In the genomic region with DNA sequence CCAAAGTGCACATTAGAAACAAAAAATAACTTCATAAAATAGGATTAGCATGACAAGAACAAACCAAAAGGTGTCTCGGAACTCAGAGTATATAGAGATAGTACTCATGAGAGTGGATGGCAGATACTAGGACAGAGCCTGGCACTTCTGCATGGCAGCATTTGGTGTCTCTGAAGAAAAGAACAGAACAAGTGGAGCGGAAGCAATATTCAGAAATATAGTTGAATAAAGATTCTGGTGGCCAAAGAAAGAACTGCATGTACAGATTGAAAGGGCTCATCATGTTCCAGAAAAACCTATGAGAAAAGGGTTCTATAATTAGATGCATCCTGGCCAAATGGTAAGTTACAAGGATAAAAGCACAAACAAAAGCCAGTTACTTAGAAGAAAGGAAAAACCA, we compare ENCODE assay signal across 21 cellular contexts.
"Had no signal": no experiment of that assay in that cellular context is flagged by ENCODE, and none has a peak within 500 bp of the region (broad histone marks: within the 10 kb centered on the region; RNA-seq: fewer than 3 reads in every experiment).

No MANE protein-coding gene starts in this region.

- H3K4me1 ChIP-seq: esophagus muscularis mucosa, pancreas, right lobe of liver, upper lobe of left lung had no signal

- H3K4me1 Mint-ChIP-seq: activated CD4-positive, alpha-beta T cell treated with anti-CD3 and anti-CD28 coated beads, Interleukin-2, amount 10 ng/mL, durations not matched to agents 7 days and 5 days; activated naive CD8-positive, alpha-beta T cell treated with anti-CD3 and anti-CD28 coated beads, Interleukin-2, amount 10 ng/mL, durations not matched to agents 7 days and 5 days; memory B cell; naive thymus-derived CD4-positive, alpha-beta T cell; stimulated activated naive CD8-positive, alpha-beta T cell treated with anti-CD3 and anti-CD28 coated beads, Interleukin-15, amount 100 ng/mL, for 72 hours had no signal

- H3K27ac Mint-ChIP-seq: activated CD4-positive, alpha-beta T cell treated with anti-CD3 and anti-CD28 coated beads, Interleukin-2, amount 10 ng/mL, durations not matched to agents 7 days and 5 days; activated CD8-positive, alpha-beta T cell treated with anti-CD3 and anti-CD28 coated beads, Interleukin-2, amount 10 ng/mL, durations not matched to agents 7 days and 5 days; activated naive CD8-positive, alpha-beta T cell treated with anti-CD3 and anti-CD28 coated beads, Interleukin-2, amount 10 ng/mL, durations not matched to agents 7 days and 5 days; activated T-cell treated with anti-CD3 and anti-CD28 coated beads, Interleukin-2, amount 50 U/mL, for 24 hours; activated T-helper 2 cell treated with anti-CD3 and anti-CD28 coated beads, Interferon-gamma antibody, Interleukin-2, Interleukin-4, amounts not matched to agents 10 μg/mL and 5 μg/mL and 100 μg/mL, durations not matched to agents 14 hours and 24 hours and 36 hours; memory B cell; naive thymus-derived CD4-positive, alpha-beta T cell; stimulated activated naive CD8-positive, alpha-beta T cell treated with anti-CD3 and anti-CD28 coated beads, Interleukin-15, amount 100 ng/mL, for 72 hours had no signal

- ATAC-seq: activated CD4-positive, CD25-positive, alpha-beta regulatory T cell treated with anti-CD3 and anti-CD28 coated beads, Interleukin-2, amount 50 U/mL, for 24 hours; activated CD8-positive, alpha-beta T cell treated with anti-CD3 and anti-CD28 coated beads, Interleukin-2, amount 10 ng/mL, durations not matched to agents 7 days and 5 days; mucosa of descending colon; naive thymus-derived CD4-positive, alpha-beta T cell; pancreas; right lobe of liver; stimulated activated naive CD8-positive, alpha-beta T cell treated with anti-CD3 and anti-CD28 coated beads, Interleukin-15, amount 100 ng/mL, for 72 hours had no signal

- H3K27me3 ChIP-seq: brain microvascular endothelial cell, esophagus muscularis mucosa, pancreas, right lobe of liver, upper lobe of left lung had no signal

- H3K27ac ChIP-seq: brain microvascular endothelial cell, coronary artery, esophagus muscularis mucosa, pancreas, right lobe of liver, upper lobe of left lung had no signal

- DNase-seq: activated CD4-positive, alpha-beta T cell treated with anti-CD3 and anti-CD28 coated beads, Interleukin-2, amount 10 ng/mL, durations not matched to agents 7 days and 5 days; activated CD8-positive, alpha-beta T cell treated with anti-CD3 and anti-CD28 coated beads, Interleukin-2, amount 10 ng/mL, durations not matched to agents 7 days and 5 days; activated naive CD4-positive, alpha-beta T cell treated with Interleukin-2 at 50 U/mL for 16 hours; activated naive CD8-positive, alpha-beta T cell treated with anti-CD3 and anti-CD28 coated beads, Interleukin-2, amount 10 ng/mL, durations not matched to agents 7 days and 5 days; activated T-cell treated with anti-CD3 and anti-CD28 coated beads, Interleukin-2, amount 50 U/mL, for 24 hours; anterior cingulate cortex; brain microvascular endothelial cell; central memory CD4-positive, alpha-beta T cell; mucosa of descending colon; naive thymus-derived CD4-positive, alpha-beta T cell; pancreas; right lobe of liver; stimulated activated CD4-positive, alpha-beta T cell treated with anti-CD3 and anti-CD28 coated beads, Interleukin-4, amount 100 ng/mL, for 1 hour; stimulated activated naive CD8-positive, alpha-beta T cell treated with anti-CD3 and anti-CD28 coated beads, Interleukin-15, amount 100 ng/mL, for 72 hours; upper lobe of left lung had no signal

- H3K4me3 Mint-ChIP-seq: activated CD4-positive, alpha-beta T cell treated with anti-CD3 and anti-CD28 coated beads, Interleukin-2, amount 10 ng/mL, durations not matched to agents 7 days and 5 days; activated CD8-positive, alpha-beta T cell treated with anti-CD3 and anti-CD28 coated beads, Interleukin-2, amount 10 ng/mL, durations not matched to agents 7 days and 5 days; activated naive CD8-positive, alpha-beta T cell treated with anti-CD3 and anti-CD28 coated beads, Interleukin-2, amount 10 ng/mL, durations not matched to agents 7 days and 5 days; activated T-cell treated with anti-CD3 and anti-CD28 coated beads, Interleukin-2, amount 50 U/mL, for 24 hours; memory B cell; naive thymus-derived CD4-positive, alpha-beta T cell; stimulated activated naive CD8-positive, alpha-beta T cell treated with anti-CD3 and anti-CD28 coated beads, Interleukin-15, amount 100 ng/mL, for 72 hours had no signal

- H3K4me2 ChIP-seq: smooth muscle cell had no signal

- H3K4me3 ChIP-seq: coronary artery, esophagus muscularis mucosa, mucosa of descending colon, pancreas, right lobe of liver, smooth muscle cell, upper lobe of left lung had no signal

- H3K27me3 Mint-ChIP-seq: activated CD4-positive, alpha-beta T cell treated with anti-CD3 and anti-CD28 coated beads, Interleukin-2, amount 10 ng/mL, durations not matched to agents 7 days and 5 days; activated naive CD8-positive, alpha-beta T cell treated with anti-CD3 and anti-CD28 coated beads, Interleukin-2, amount 10 ng/mL, durations not matched to agents 7 days and 5 days; activated T-cell treated with anti-CD3 and anti-CD28 coated beads, Interleukin-2, amount 50 U/mL, for 24 hours; memory B cell; naive thymus-derived CD4-positive, alpha-beta T cell; stimulated activated naive CD8-positive, alpha-beta T cell treated with anti-CD3 and anti-CD28 coated beads, Interleukin-15, amount 100 ng/mL, for 72 hours had no signal

- H3K9me3 ChIP-seq: pancreas, right lobe of liver, upper lobe of left lung had no signal
